9 cellular contexts compared by ENCODE assay signal in genomic region chr1:214362188-214362882, GRCh38.
DNase-seq lines count a peak whose midpoint lies in the region; TF ChIP-seq lines count a peak whose summit lies in the region.
"Had no signal": no experiment of that assay in that cellular context is flagged by ENCODE, and none has a peak within 500 bp of the region (broad histone marks: within the 10 kb centered on the region; RNA-seq: fewer than 3 reads in every experiment).

No MANE protein-coding gene starts in this region.

- H3K9ac ChIP-seq in skeletal muscle tissue (ENCODE audit: low read depth in 1 of 3, low read length in 3 of 3): peak overlapping the region in 1 of 3 donors; percentile 54

- WGBS in adrenal gland, 4 donors: 61 to 82% (median 68%) methylated on average over 9 of the region's 9 CpGs

- no peaks in the 10 kb centered on the region for H3K27me3 ChIP-seq in adrenal gland
- no peaks in the 10 kb centered on the region for H3K27me3 ChIP-seq in left ventricle myocardium inferior (ENCODE audit: low read depth)
- H3K27me3 ChIP-seq in skeletal muscle tissue (ENCODE audit: control insufficient read depth in 3 of 3, insufficient read depth in 3 of 3, low read length in 3 of 3): no peaks in the 10 kb centered on the region

- DNase-seq in M059J (ENCODE audit: low read depth): peak; percentile 54
- peak in 6 of 7 donors; percentile 37 to 67 (median 49) for DNase-seq in adrenal gland
- DNase-seq in left ventricle myocardium inferior: no peak
- no peak for DNase-seq in NCI-H748 treated with DMSO at 0.1 percent for 48 hours (lab: John Stamatoyannopoulos, UW)
- DNase-seq in DMS 273 treated with DMSO at 0.1 percent for 48 hours (lab: John Stamatoyannopoulos, UW): no peak
- no peak for DNase-seq in activated naive CD4-positive, alpha-beta T cell treated with anti-CD3 and anti-CD28 coated beads, Interleukin-2, amount 50 U/mL, for 16 hours
- DNase-seq in T-helper 9 cell: no peak
- DNase-seq: NCI-H446 treated with DMSO at 0.1 percent for 48 hours had no signal

- TF ChIP-seq POLR2A in adrenal gland (IDR thresholded peaks at IDR 0.05): no peak

- H3K4me3 ChIP-seq in adrenal gland: no peak overlapping the region
- H3K4me3 ChIP-seq in left ventricle myocardium inferior: no peak overlapping the region
- peak overlapping the region in 2 of 3 donors; percentile 19 to 41 for H3K4me3 ChIP-seq in skeletal muscle tissue (ENCODE audit: low read length in 3 of 3)

- intact Hi-C loops in adrenal gland (cut with DNase I) (no loop called here), left ventricle myocardium inferior (cut with micrococcal nuclease) (no loop called here)

- H3K9me3 ChIP-seq in adrenal gland (replicated peaks in 1 of 3): no peaks in the 10 kb centered on the region
- no peaks in the 10 kb centered on the region for H3K9me3 ChIP-seq in left ventricle myocardium inferior (replicated peaks)
- H3K9me3 ChIP-seq in skeletal muscle tissue (ENCODE audit: control insufficient read depth in 3 of 3, low read length in 3 of 3): no peaks in the 10 kb centered on the region

- H3K27ac ChIP-seq in adrenal gland (peak overlapping the region in 2 of 5 donors; percentile 69 to 73), left ventricle myocardium inferior (replicated peaks) (peak overlapping the region; percentile 86), skeletal muscle tissue (ENCODE audit: low read depth, low read length) (peak overlapping the region; percentile 80)

- TF ChIP-seq CTCF in adrenal gland (IDR thresholded peaks at IDR 0.05) (no peak), left ventricle myocardium inferior (IDR thresholded peaks at IDR 0.05; ENCODE audit: borderline replicate concordance) (no peak)

- H3K4me1 ChIP-seq in adrenal gland (replicated peaks in 1 of 2) (peaks cover 7 to 8% of the 10 kb centered on the region in 2 donors), left ventricle myocardium inferior (peaks cover 48% of the 10 kb centered on the region), skeletal muscle tissue (ENCODE audit: control insufficient read depth in 3 of 3, insufficient read depth in 3 of 3, low read length in 3 of 3) (peaks cover 21 to 40% (median 34%) of the 10 kb centered on the region in 3 donors)

- H3K36me3 ChIP-seq in adrenal gland (replicated peaks in 1 of 2): peaks cover 0 to 13% of the 10 kb centered on the region in 2 donors
- peaks cover 40% of the 10 kb centered on the region for H3K36me3 ChIP-seq in left ventricle myocardium inferior
- H3K36me3 ChIP-seq in skeletal muscle tissue (ENCODE audit: control insufficient read depth in 3 of 3, insufficient read depth in 3 of 3, low read length in 3 of 3): peaks cover 6 to 23% (median 11%) of the 10 kb centered on the region in 3 donors

Comparison
In these comparisons a context has a peak if more than half of its experiments do, and no peak if none do; other contexts are left out.
1. DNase-seq: peak in M059J (single experiment) and adrenal gland (6 of 7); none in left ventricle myocardium inferior (single experiment), NCI-H748 treated with DMSO at 0.1 percent for 48 hours (single experiment), DMS 273 treated with DMSO at 0.1 percent for 48 hours (single experiment), activated naive CD4-positive, alpha-beta T cell treated with anti-CD3 and anti-CD28 coated beads, Interleukin-2, amount 50 U/mL, for 16 hours (single experiment) and T-helper 9 cell (single experiment).
2. H3K4me3 ChIP-seq: peak in skeletal muscle tissue (2 of 3); none in adrenal gland (0 of 4) and left ventricle myocardium inferior (single experiment).